1 cellular context compared by ENCODE assay signal in genomic region chr12:109329710-109330109, GRCh38.
TF ChIP-seq lines count a peak whose summit lies in the region.

No MANE protein-coding gene starts in this region.

TF ChIP-seq in GM23338, 12 proteins besides CTCF, POLR2A, EP300 and RAD21 (continued from another document):
- TF ChIP-seq ZNF462 (CRISPR knock-in tag; IDR thresholded peaks at IDR 0.05) (no peak), EZH2 (IDR thresholded peaks at IDR 0.05; ENCODE audit: low read depth, unreplicated experiment) (no peak), EZH2phosphoT487 (IDR thresholded peaks at IDR 0.05; ENCODE audit: unreplicated experiment) (no peak)
